In genomic region chr14:78758333-78758732, GRCh38 we compare ENCODE assay signal across 8 cellular contexts.
DNase-seq lines count a peak whose midpoint lies in the region; ATAC-seq and TF ChIP-seq lines count a peak whose summit lies in the region.

No MANE protein-coding gene starts in this region.

- no peaks in the 10 kb centered on the region for H3K4me1 Mint-ChIP-seq in naive thymus-derived CD8-positive, alpha-beta T cell

- no peak overlapping the region for H3K4me3 ChIP-seq in PC-9
- H3K4me3 ChIP-seq in upper lobe of right lung: no peak overlapping the region

- no peaks in the 10 kb centered on the region for H3K36me3 Mint-ChIP-seq in naive thymus-derived CD8-positive, alpha-beta T cell

- H3F3A ChIP-seq in PC-9 (ENCODE audit: insufficient read depth, low read depth): no peaks in the 10 kb centered on the region

- H3K4me1 ChIP-seq in PC-9 (replicated peaks; ENCODE audit: insufficient read depth) (no peaks in the 10 kb centered on the region), upper lobe of right lung (no peaks in the 10 kb centered on the region)

- H3K4me3 Mint-ChIP-seq in naive thymus-derived CD8-positive, alpha-beta T cell: no peak overlapping the region

- CTCF ChIA-PET in PC-9 (lab: Charles Lee): no interaction called here

- no peak overlapping the region for H2AFZ ChIP-seq in PC-9

- no peak overlapping the region for H3K27ac Mint-ChIP-seq in naive thymus-derived CD8-positive, alpha-beta T cell

- no peaks in the 10 kb centered on the region for H3K9me3 ChIP-seq in PC-9 (ENCODE audit: insufficient read depth, low read depth)
- H3K9me3 ChIP-seq in upper lobe of right lung: no peaks in the 10 kb centered on the region

- peaks cover 17% of the 10 kb centered on the region for H3K27me3 ChIP-seq in PC-9 (ENCODE audit: insufficient read depth, low read depth)
- H3K27me3 ChIP-seq in upper lobe of right lung: no peaks in the 10 kb centered on the region

- DNase-seq in AML-193 (lab: John Stamatoyannopoulos, UW) (peak; percentile 1 to 3), HT1080 (ENCODE audit: low read depth) (peak; percentile 50), PC-9 (no peak), germinal center (ENCODE audit: low spot score) (peak; percentile 6), upper lobe of right lung (no peak), SIG-M5 (lab: John Stamatoyannopoulos, UW) (no peak)
- no peak for DNase-seq in naive thymus-derived CD8-positive, alpha-beta T cell

- H3K9me3 Mint-ChIP-seq in naive thymus-derived CD8-positive, alpha-beta T cell: peaks cover 0 to 11% (median 0%) of the 10 kb centered on the region in 9 donors

- TF ChIP-seq CTCF in PC-9 (conservative IDR thresholded peaks at IDR 0.05) (peak; percentile 58), upper lobe of right lung (IDR thresholded peaks at IDR 0.05) (peak; percentile 45)

- H3K4me2 ChIP-seq in PC-9: no peak overlapping the region

- POLR2A ChIA-PET in PC-9 (lab: Charles Lee; ENCODE audit: unreplicated experiment): no interaction called here
- POLR2A ChIA-PET in naive thymus-derived CD8-positive, alpha-beta T cell (lab: Charles Lee): no interaction called here

- H3K27me3 Mint-ChIP-seq in naive thymus-derived CD8-positive, alpha-beta T cell: peaks cover 0 to 8% (median 2%) of the 10 kb centered on the region in 5 donors

- no peaks in the 10 kb centered on the region for H3K79me2 ChIP-seq in PC-9 (ENCODE audit: low read depth)

- no peaks in the 10 kb centered on the region for H4K20me1 ChIP-seq in PC-9 (ENCODE audit: insufficient read depth)

- no TSS peak for BruUV-seq in PC-9 (replicated peaks; lab: Mats Ljungman, UMichigan)

- no peaks in the 10 kb centered on the region for H3K9me2 ChIP-seq in PC-9 (ENCODE audit: insufficient read depth)

- ATAC-seq in GM18907 (IDR thresholded peaks at IDR 0.05; ENCODE audit: unreplicated experiment) (peak; percentile 74), upper lobe of right lung (peak; percentile 50)
- ATAC-seq in naive thymus-derived CD8-positive, alpha-beta T cell: no peak

- intact Hi-C loops in PC-9 (cut with micrococcal nuclease; ENCODE audit: unreplicated experiment) (no loop called here), upper lobe of right lung (cut with DNase I) (no loop called here)

- H3K27ac ChIP-seq in PC-9: no peak overlapping the region
- H3K27ac ChIP-seq in upper lobe of right lung: no peak overlapping the region

- H3K36me3 ChIP-seq in PC-9 (ENCODE audit: low read depth): no peaks in the 10 kb centered on the region
- H3K36me3 ChIP-seq in upper lobe of right lung: no peaks in the 10 kb centered on the region

Comparison
In these comparisons a context has a peak if more than half of its experiments do, and no peak if none do; other contexts are left out.
1. DNase-seq: peak in AML-193 (2 of 2), HT1080 (single experiment) and germinal center (single experiment); none in PC-9 (0 of 2), upper lobe of right lung (single experiment), naive thymus-derived CD8-positive, alpha-beta T cell (0 of 10) and SIG-M5 (single experiment).
2. ATAC-seq: peak in GM18907 (single experiment) and upper lobe of right lung (single experiment); none in naive thymus-derived CD8-positive, alpha-beta T cell (0 of 2).